8 cellular contexts compared by ENCODE assay signal in genomic region chr15:92831459-92832229, GRCh38.
A peak's percentile ranks its signal among the peaks of the same experiment; 100 is the strongest.
DNase-seq lines count a peak whose midpoint lies in the region; ATAC-seq, FAIRE-seq and TF ChIP-seq lines count a peak whose summit lies in the region.

No MANE protein-coding gene starts in this region.

- H3K27ac ChIP-seq in adrenal gland = peak overlapping the region; percentile 82 to 96 (median 92)
- peak overlapping the region; percentile 95 for H3K27ac ChIP-seq in psoas muscle

- H3K36me3 ChIP-seq in adrenal gland (replicated peaks in 1 of 2) (no peaks in the 10 kb centered on the region), psoas muscle (ENCODE audit: insufficient read depth in 1 of 2, low read depth in 1 of 2) (no peaks in the 10 kb centered on the region)

- TF ChIP-seq CTCF in GM13976 (IDR thresholded peaks at IDR 0.05; ENCODE audit: borderline replicate concordance, control extremely low read depth, extremely low read depth, insufficient read depth, missing control alignments) = no peak
- TF ChIP-seq CTCF in adrenal gland (IDR thresholded peaks at IDR 0.05) = no peak
- peak; percentile 7 for TF ChIP-seq CTCF in psoas muscle (IDR thresholded peaks at IDR 0.05)

- H3K4me3 ChIP-seq in adrenal gland (peak overlapping the region in 1 of 4 donors; percentile 22), psoas muscle (peak overlapping the region; percentile 59)

- H3K27me3 ChIP-seq in adrenal gland = no peaks in the 10 kb centered on the region
- no peaks in the 10 kb centered on the region for H3K27me3 ChIP-seq in psoas muscle (ENCODE audit: insufficient read depth in 3 of 3, low read length in 2 of 3)

- H3K4me1 ChIP-seq in adrenal gland (replicated peaks in 1 of 2) = peaks cover 25 to 39% of the 10 kb centered on the region in 2 donors
- H3K4me1 ChIP-seq in psoas muscle = peaks cover 35% of the 10 kb centered on the region

- in situ Hi-C loops in GM13976 (cut with MboI; ENCODE audit: low sequenced_read_pairs, unreplicated experiment) = no loop called here

- 0 to 4% (median 0%) methylated on average over 9 to 12 of the region's 12 CpGs for WGBS in adrenal gland, 4 donors
- WGBS in psoas muscle, 3 donors = 0 to 1% (median 0%) methylated on average over 12 of the region's 12 CpGs

- TF ChIP-seq POLR2A in adrenal gland (IDR thresholded peaks at IDR 0.05) = peak; percentile 48 to 92

- no peaks in the 10 kb centered on the region for H3K9me3 ChIP-seq in adrenal gland (replicated peaks in 1 of 3)
- H3K9me3 ChIP-seq in psoas muscle = no peaks in the 10 kb centered on the region

- ATAC-seq in HG02852 (IDR thresholded peaks at IDR 0.05; ENCODE audit: unreplicated experiment) (peak; percentile 96), left cardiac atrium (peak; percentile 98), psoas muscle (peak; percentile 94 to 98 (median 96))

- DNase-seq in GM13976 (ENCODE audit: low spot score) (peak; percentile 88), NCI-H1436 treated with DMSO at 0.1 percent for 48 hours (lab: John Stamatoyannopoulos, UW) (peak; percentile 98), T follicular helper cell (ENCODE audit: low read depth) (peak; percentile 89), adrenal gland (peak; percentile 83 to 97 (median 91)), left cardiac atrium (peak; percentile 91), psoas muscle (peak; percentile 89 to 97), urothelium cell line (ENCODE audit: low spot score) (peak; percentile 95)

- no peak for FAIRE-seq in urothelium cell line (lab: Jason Lieb, UNC)

- intact Hi-C loops in adrenal gland (cut with DNase I) (loop anchor here in 1 of 2 donors (5.0 kb wide), 1 partner anchor 46 kb away; no protein-coding TSS in a partner anchor), left cardiac atrium (cut with DNase I) (loop anchor here in 1 of 2 donors (5.0 kb wide), 1 partner anchor 51 kb away; no protein-coding TSS in a partner anchor), psoas muscle (cut with DNase I) (loop anchor here (1.0 to 2.0 kb wide), 2 partner anchors 49 to 50 kb away; no protein-coding TSS in a partner anchor)
